In the genomic region with DNA sequence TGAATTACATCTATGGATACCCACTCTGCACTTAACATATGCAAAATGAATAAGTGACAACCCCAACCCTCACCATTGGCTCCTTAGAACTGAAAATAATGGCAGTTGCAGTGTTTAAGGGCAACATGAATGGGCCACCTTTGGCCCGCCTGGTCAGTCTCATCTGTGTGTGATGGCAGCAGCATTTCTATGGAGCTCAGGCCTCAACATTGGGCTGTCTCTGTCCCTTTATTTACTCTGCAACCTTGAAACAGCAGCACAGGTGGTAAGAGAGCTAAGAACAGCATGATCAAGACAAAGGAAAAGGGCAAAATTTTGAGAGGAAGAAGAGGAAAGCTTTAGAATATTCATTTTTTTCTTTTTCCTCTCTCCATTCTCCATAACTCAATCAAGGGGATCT, we compare ENCODE assay signal across 14 cellular contexts. TPM values are rescaled to one million over a fixed set of nuclear protein-coding genes. Genes with fewer than 3 reads are reported as not detected.
DNase-seq lines count a peak whose midpoint lies in the region; ATAC-seq and TF ChIP-seq lines count a peak whose summit lies in the region.
"Had no signal": no experiment of that assay in that cellular context is flagged by ENCODE, and none has a peak within 500 bp of the region (broad histone marks: within the 10 kb centered on the region; RNA-seq: fewer than 3 reads in every experiment).

No MANE protein-coding gene starts in this region.

- H3K4me1 Mint-ChIP-seq in neural progenitor cell: peaks cover 9% of the 10 kb centered on the region

- H2AFZ ChIP-seq in neural progenitor cell (replicated peaks): peak overlapping the region; percentile 44

- H3K27me3 ChIP-seq in HUES48 (ENCODE audit: control insufficient read depth, insufficient read depth, low read length): no peaks in the 10 kb centered on the region
- no peaks in the 10 kb centered on the region for H3K27me3 ChIP-seq in ascending aorta
- H3K27me3 ChIP-seq in neural progenitor cell: no peaks in the 10 kb centered on the region
- H3K27me3 ChIP-seq: MG63 had no signal

- no peaks in the 10 kb centered on the region for H3K27me3 Mint-ChIP-seq in neural progenitor cell (ENCODE audit: insufficient read depth, low read depth)

- H3K27ac ChIP-seq in C4-2B (peak overlapping the region; percentile 65; the same call in 1 of the 2 replicates), HUES48 (ENCODE audit: low read depth, low read length) (peak overlapping the region; percentile 59), ascending aorta (peak overlapping the region; percentile 33 to 57), neural progenitor cell (no peak overlapping the region)
- H3K27ac ChIP-seq: SK-N-MC had no signal

- H3K4me3 ChIP-seq in HUES48 (ENCODE audit: low read depth, low read length): no peak overlapping the region
- no peak overlapping the region for H3K4me3 ChIP-seq in ascending aorta
- no peak overlapping the region for H3K4me3 ChIP-seq in neural progenitor cell
- H3K4me3 ChIP-seq: MG63, SK-N-MC had no signal

- H3F3A ChIP-seq in neural progenitor cell (ENCODE audit: low read depth): peaks cover 8% of the 10 kb centered on the region

- H3K9ac ChIP-seq in HUES48 (ENCODE audit: low read depth, low read length) (no peak overlapping the region), neural progenitor cell (no peak overlapping the region)

- H3K9me3 ChIP-seq in HUES48 (ENCODE audit: control insufficient read depth, insufficient read depth, low read length) (no peaks in the 10 kb centered on the region), ascending aorta (no peaks in the 10 kb centered on the region), neural progenitor cell (ENCODE audit: low read depth) (no peaks in the 10 kb centered on the region)
- H3K9me3 ChIP-seq: MG63 had no signal

- H3K79me2 ChIP-seq in neural progenitor cell (ENCODE audit: low read depth): no peaks in the 10 kb centered on the region

- H3K36me3 Mint-ChIP-seq in neural progenitor cell: no peaks in the 10 kb centered on the region

- DNase-seq in ascending aorta (ENCODE audit: low spot score in 2 of 2) (no peak), neural progenitor cell (ENCODE audit: low spot score) (no peak)
- no peak for DNase-seq in stimulated activated naive CD8-positive, alpha-beta T cell treated with anti-CD3 and anti-CD28 coated beads, Interleukin-15, Interleukin-2, amounts not matched to agents 100 U/mL and 50 U/mL, for 24 hours
- DNase-seq in stimulated activated CD4-positive, alpha-beta T cell treated with anti-CD3 and anti-CD28 coated beads, Interleukin-2, amount 100 ng/mL, for 48 hours: no peak
- DNase-seq: HCEC 1CT, KBM-7, MG63, NCI-H1105, NCI-H1694 treated with DMSO at 0.1 percent for 48 hours had no signal

- intact Hi-C loops in ascending aorta (cut with DNase I): no loop called here

- H3K9me3 Mint-ChIP-seq in neural progenitor cell: no peaks in the 10 kb centered on the region

- ATAC-seq in stimulated activated naive CD8-positive, alpha-beta T cell treated with anti-CD3 and anti-CD28 coated beads, Interleukin-15, Interleukin-2, amounts not matched to agents 100 U/mL and 50 U/mL, for 24 hours: no peak
- ATAC-seq in GM18502 (IDR thresholded peaks at IDR 0.05; ENCODE audit: poor library complexity, unreplicated experiment): no peak
- no peak for ATAC-seq in esophagus mucosa

- no peak overlapping the region for H3K4me3 Mint-ChIP-seq in neural progenitor cell

- H3K4me1 ChIP-seq in HUES48 (ENCODE audit: control insufficient read depth, insufficient read depth, low read length) (peaks cover 7% of the 10 kb centered on the region; the same call in 1 of the 2 replicates), ascending aorta (peaks cover 0 to 8% of the 10 kb centered on the region in 2 donors), neural progenitor cell (peaks cover 4% of the 10 kb centered on the region)

- no peaks in the 10 kb centered on the region for H4K20me1 ChIP-seq in neural progenitor cell (ENCODE audit: low read depth)

- H3K36me3 ChIP-seq in HUES48 (ENCODE audit: control insufficient read depth, insufficient read depth, low read length) (no peaks in the 10 kb centered on the region), ascending aorta (no peaks in the 10 kb centered on the region), neural progenitor cell (no peaks in the 10 kb centered on the region)
- H3K36me3 ChIP-seq: MG63 had no signal

- no peak overlapping the region for H3K27ac Mint-ChIP-seq in neural progenitor cell

- TF ChIP-seq CTCF in C4-2B (conservative IDR thresholded peaks at IDR 0.05) (no peak), ascending aorta (IDR thresholded peaks at IDR 0.05) (no peak), neural progenitor cell (IDR thresholded peaks at IDR 0.05) (no peak)

- H3K4me2 ChIP-seq in neural progenitor cell: no peak overlapping the region

RNA-seq across cellular contexts. Expression of a gene that starts 38.3 kb away (rescaled TPM):
- total RNA-seq in ascending aorta: 18.4 TPM
- 35.2 and 46.4 TPM in 2 replicates for total RNA-seq in neural progenitor cell (ENCODE audit: low replicate concordance)
- total RNA-seq in esophagus mucosa: 14.3 TPM

RNA-seq across cellular contexts. Expression of a gene that starts 44.2 kb away (rescaled TPM):
- total RNA-seq in ascending aorta (124 TPM), neural progenitor cell (ENCODE audit: low replicate concordance) (5.8 TPM in 2 replicates), esophagus mucosa (3.3 TPM)

Comparison
In these comparisons a context has a peak if more than half of its experiments do, and no peak if none do; other contexts are left out.
1. RNA of a gene that starts 44.2 kb away (total RNA-seq): 124 TPM in ascending aorta (single experiment); 5.8 TPM in neural progenitor cell and 3.3 TPM in esophagus mucosa (single experiment); every median in the first group is over 10 times any median in the second.